Comparison of ENCODE assay signal across 17 cellular contexts in the genomic region with DNA sequence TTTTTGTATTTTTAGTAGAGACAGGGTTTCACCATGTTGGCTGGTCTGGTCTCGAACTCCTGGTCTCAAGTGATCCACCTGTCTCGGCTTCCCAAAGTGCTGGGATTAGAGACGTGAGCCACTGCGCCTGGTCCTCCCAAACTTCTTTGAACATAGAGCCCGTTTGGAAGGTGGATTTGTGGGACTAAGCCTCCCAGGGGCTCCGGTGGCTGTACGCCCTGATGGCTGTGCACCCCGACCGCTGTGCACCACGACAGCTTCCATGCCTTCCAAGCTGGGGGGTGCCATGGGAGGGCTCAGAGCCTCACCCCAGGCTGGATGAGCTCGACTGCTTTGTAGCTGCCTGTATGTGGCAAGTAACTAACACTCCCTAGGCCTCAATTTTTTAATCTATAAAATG. TPM values are rescaled to one million over a fixed set of nuclear protein-coding genes. Genes with fewer than 3 reads are reported as not detected.
DNase-seq lines count a peak whose midpoint lies in the region; FAIRE-seq and TF ChIP-seq lines count a peak whose summit lies in the region.
"Had no signal": no experiment of that assay in that cellular context is flagged by ENCODE, and none has a peak within 500 bp of the region (broad histone marks: within the 10 kb centered on the region; RNA-seq: fewer than 3 reads in every experiment).

No MANE protein-coding gene starts in this region.

- H3K4me1 ChIP-seq in kidney (ENCODE audit: control insufficient read depth in 1 of 2, insufficient read depth in 1 of 2, low read depth in 1 of 2, low read length in 2 of 2) (peaks cover 5 to 19% of the 10 kb centered on the region in 2 donors), liver (ENCODE audit: control insufficient read depth in 4 of 4, insufficient read depth in 4 of 4, low read length in 3 of 4) (peaks cover 23 to 44% (median 35%) of the 10 kb centered on the region in 4 donors), esophagus squamous epithelium (peaks cover 4 to 7% (median 5%) of the 10 kb centered on the region in 3 donors)

- H3K9ac ChIP-seq in kidney (ENCODE audit: low read length in 2 of 2) (no peak overlapping the region), liver (ENCODE audit: low read depth in 1 of 2, low read length in 2 of 2) (no peak overlapping the region)

- TF ChIP-seq CTCF in GM10266 (IDR thresholded peaks at IDR 0.05; ENCODE audit: control insufficient read depth, insufficient read depth, low read depth, missing control alignments) (no peak), kidney (IDR thresholded peaks at IDR 0.05; ENCODE audit: borderline replicate concordance, extremely low read depth, insufficient read depth) (no peak), liver (IDR thresholded peaks at IDR 0.05; ENCODE audit: low read depth, low read length, missing input control) (no peak), esophagus squamous epithelium (IDR thresholded peaks at IDR 0.05) (no peak)

- intact Hi-C loops in kidney (cut with DNase I) (no loop called here), esophagus squamous epithelium (cut with DNase I) (no loop called here)

- DNase-seq in GM10266 (ENCODE audit: extremely low spot score) = peak; percentile 5
- no peak for DNase-seq in kidney
- no peak for DNase-seq in NCI-H69 (lab: John Stamatoyannopoulos, UW)
- DNase-seq in HK-2 (ENCODE audit: unreplicated experiment) = no peak
- DNase-seq in esophagus squamous epithelium (lab: John Stamatoyannopoulos, UW) = no peak
- DNase-seq: 8988T; Calu3; CD4-positive, alpha-beta memory T cell; COR-L47; DMS53; DMS79 treated with DMSO at 0.1 percent for 48 hours; GF-D8; GOT3; HFFc6 had no signal

- H3K36me3 ChIP-seq in kidney (ENCODE audit: control insufficient read depth in 1 of 2, insufficient read depth in 2 of 2, low read length in 2 of 2) = no peaks in the 10 kb centered on the region
- H3K36me3 ChIP-seq in liver (ENCODE audit: control insufficient read depth in 4 of 4, insufficient read depth in 3 of 4, low read depth in 1 of 4, low read length in 3 of 4) = no peaks in the 10 kb centered on the region
- H3K36me3 ChIP-seq in esophagus squamous epithelium = no peaks in the 10 kb centered on the region
- H3K36me3 ChIP-seq: HAP-1 had no signal

- 93% methylated on average over 11 of the region's 11 CpGs for WGBS in liver
- 76 to 98% methylated on average over 3 to 9 of the region's 11 CpGs for WGBS in esophagus squamous epithelium, 2 donors

- H3K27ac ChIP-seq in kidney (ENCODE audit: low read depth in 2 of 2, low read length in 2 of 2) (peak overlapping the region; percentile 5 to 71), liver (ENCODE audit: low read depth in 1 of 2, low read length in 2 of 2) (peak overlapping the region; percentile 77 to 89), esophagus squamous epithelium (no peak overlapping the region)

- no peak for FAIRE-seq in kidney (lab: Jason Lieb, UNC)
- FAIRE-seq: H54 had no signal

- H3K9me3 ChIP-seq in kidney (ENCODE audit: control insufficient read depth in 1 of 2, low read length in 2 of 2) = no peaks in the 10 kb centered on the region
- H3K9me3 ChIP-seq in liver (ENCODE audit: control insufficient read depth in 4 of 4, low read length in 3 of 4) = no peaks in the 10 kb centered on the region
- no peaks in the 10 kb centered on the region for H3K9me3 ChIP-seq in esophagus squamous epithelium
- H3K9me3 ChIP-seq: HAP-1 had no signal

- TF ChIP-seq RAD21 in liver (IDR thresholded peaks at IDR 0.05) = no peak

- H3K27me3 ChIP-seq in liver (ENCODE audit: control insufficient read depth in 4 of 4, insufficient read depth in 4 of 4, low read length in 3 of 4) (no peaks in the 10 kb centered on the region), esophagus squamous epithelium (peaks cover 0 to 5% (median 0%) of the 10 kb centered on the region in 4 donors)

- no peak overlapping the region for H3K4me3 ChIP-seq in kidney (ENCODE audit: low read length in 2 of 2)
- no peak overlapping the region for H3K4me3 ChIP-seq in liver (ENCODE audit: low read depth in 1 of 3, low read length in 3 of 3)
- no peak overlapping the region for H3K4me3 ChIP-seq in esophagus squamous epithelium
- H3K4me3 ChIP-seq: HAP-1 had no signal

- no peak for TF ChIP-seq POLR2A in esophagus squamous epithelium (IDR thresholded peaks at IDR 0.05)

TF ChIP-seq in liver, 16 proteins besides CTCF, POLR2A, EP300 and RAD21:
- TF ChIP-seq RXRA (IDR thresholded peaks at IDR 0.05) = no peak
- no peak for TF ChIP-seq YY1 (IDR thresholded peaks at IDR 0.05)

RNA-seq across cellular contexts. Expression of a gene that starts 5.9 kb away (rescaled TPM):
- total RNA-seq in kidney = 74.1 TPM
- 313 TPM for polyA plus RNA-seq in kidney (ENCODE audit: insufficient read depth, low read depth, low replicate concordance)
- total RNA-seq in liver = 100 to 1,000 TPM in 1 of 2 donors, 10 to 100 TPM in 1; 79.7 to 261 TPM
- 100 to 1,000 TPM; 213 to 478 TPM for polyA plus RNA-seq in liver
- 10 to 100 TPM; 43.1 to 64.3 (median 59.5) TPM for total RNA-seq in esophagus squamous epithelium

RNA-seq across cellular contexts. Expression of a gene that starts 46.3 kb away (rescaled TPM):
- total RNA-seq in kidney (48.3 TPM), liver (10 to 100 TPM; 14.7 to 15.7 TPM), esophagus squamous epithelium (10 to 100 TPM; 34.8 to 45.3 (median 37.1) TPM)
- polyA plus RNA-seq in kidney (ENCODE audit: insufficient read depth, low read depth, low replicate concordance) (73.2 TPM), liver (10 to 100 TPM in 1 of 2 donors, 1 to 10 TPM in 1; 9.5 to 16.6 TPM)

Comparison
In these comparisons a context has a peak if more than half of its experiments do, and no peak if none do; other contexts are left out.
1. H3K27ac ChIP-seq: peak in kidney (2 of 2) and liver (2 of 2); none in esophagus squamous epithelium (0 of 4).